28 cellular contexts compared by ENCODE assay signal in the genomic region with DNA sequence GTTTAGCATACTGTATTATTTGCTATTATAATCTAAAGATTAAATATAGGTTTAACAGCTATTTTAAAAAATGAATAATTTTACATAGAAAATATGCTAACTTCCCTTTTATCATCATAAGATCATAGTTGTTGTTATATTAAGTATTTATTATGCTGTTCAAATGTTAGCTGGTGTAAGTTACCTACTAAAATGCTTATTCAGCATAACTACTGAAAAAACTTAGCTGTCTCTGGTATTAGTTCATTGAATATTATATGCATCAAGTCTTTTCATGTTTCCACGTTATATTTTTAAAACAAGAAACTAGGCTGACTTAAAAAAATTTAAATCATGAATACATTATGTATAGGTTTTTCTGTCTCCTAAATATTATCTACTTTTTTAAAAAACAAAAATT.
"Had no signal": no experiment of that assay in that cellular context is flagged by ENCODE, and none has a peak within 500 bp of the region (broad histone marks: within the 10 kb centered on the region; RNA-seq: fewer than 3 reads in every experiment).

No MANE protein-coding gene starts in this region.

- H3K9me3 ChIP-seq: adrenal gland, body of pancreas, colonic mucosa, esophagus squamous epithelium, gastroesophageal sphincter, heart right ventricle had no signal

- FAIRE-seq: endothelial cell of umbilical vein had no signal

- H3K36me3 ChIP-seq: adrenal gland, colonic mucosa, esophagus squamous epithelium, gastroesophageal sphincter had no signal

- H3K27ac ChIP-seq: adrenal gland, body of pancreas, colonic mucosa, epithelial cell of prostate, esophagus squamous epithelium, gastroesophageal sphincter, heart right ventricle had no signal

- DNase-seq: activated CD4-positive, alpha-beta memory T cell treated with anti-CD3 and anti-CD28 coated beads for 36 hours; activated CD4-positive, alpha-beta T cell treated with anti-CD3 and anti-CD28 coated beads for 36 hours; activated CD4-positive, alpha-beta T cell treated with anti-CD3 and anti-CD28 coated beads, Interleukin-2, amount 10 ng/mL, durations not matched to agents 24 days and 14 days; activated CD4-positive, CD25-positive, alpha-beta regulatory T cell; activated CD4-positive, CD25-positive, alpha-beta regulatory T cell treated with anti-CD3 and anti-CD28 coated beads, Interleukin-2, amount 50 U/mL, for 72 hours; activated CD8-positive, alpha-beta memory T cell treated with anti-CD3 and anti-CD28 coated beads, Interleukin-2, amount 10 ng/mL, durations not matched to agents 7 days and 5 days; activated CD8-positive, alpha-beta memory T cell treated with anti-CD3 and anti-CD28 coated beads, Interleukin-2, amount 50 U/mL, for 4 hours; activated CD8-positive, alpha-beta T cell treated with anti-CD3 and anti-CD28 coated beads, Interleukin-2, amount 10 ng/mL, durations not matched to agents 7 days and 5 days; activated effector memory CD4-positive, alpha-beta T cell treated with anti-CD3 and anti-CD28 coated beads, Interleukin-2, amount 50 U/mL, for 16 hours; activated naive CD4-positive, alpha-beta T cell treated with anti-CD3 and anti-CD28 coated beads for 36 hours; activated naive CD8-positive, alpha-beta T cell treated with anti-CD3 and anti-CD28 coated beads for 36 hours; activated naive CD8-positive, alpha-beta T cell treated with anti-CD3 and anti-CD28 coated beads, Interleukin-2, amount 50 U/mL, for 24 hours; activated T-cell treated with anti-CD3 and anti-CD28 coated beads, Interleukin-2, amount 50 U/mL, for 1 hour; activated T-cell treated with anti-CD3 and anti-CD28 coated beads, Interleukin-2, amount 50 U/mL, for 48 hours; adrenal gland; amygdala; aorta; body of pancreas; caudate nucleus; colonic mucosa; effector CD8-positive, alpha-beta T cell; esophagus squamous epithelium; foreskin melanocyte; heart right ventricle; T1000 had no signal

- H3K4me1 ChIP-seq: adrenal gland, body of pancreas, colonic mucosa, esophagus squamous epithelium, gastroesophageal sphincter, heart right ventricle had no signal

- H3K27me3 ChIP-seq: adrenal gland, body of pancreas, colonic mucosa, esophagus squamous epithelium, gastroesophageal sphincter, heart right ventricle had no signal

- ATAC-seq: activated CD4-positive, alpha-beta T cell treated with anti-CD3 and anti-CD28 coated beads for 36 hours; activated CD8-positive, alpha-beta memory T cell treated with anti-CD3 and anti-CD28 coated beads, Interleukin-2, amount 10 ng/mL, durations not matched to agents 7 days and 5 days; activated CD8-positive, alpha-beta T cell treated with anti-CD3 and anti-CD28 coated beads, Interleukin-2, amount 10 ng/mL, durations not matched to agents 7 days and 5 days; activated naive CD8-positive, alpha-beta T cell treated with anti-CD3 and anti-CD28 coated beads, Interleukin-2, amount 50 U/mL, for 24 hours; body of pancreas; gastroesophageal sphincter; heart right ventricle had no signal

- H3K4me3 ChIP-seq: adrenal gland, body of pancreas, colonic mucosa, esophagus squamous epithelium, gastroesophageal sphincter, heart right ventricle had no signal
